ENCODE assay signal across 28 cellular contexts in genomic region chr13:110748271-110748670, GRCh38.
"Had no signal": no experiment of that assay in that cellular context is flagged by ENCODE, and none has a peak within 500 bp of the region (broad histone marks: within the 10 kb centered on the region; RNA-seq: fewer than 3 reads in every experiment).

No MANE protein-coding gene starts in this region.

- H3K4me1 Mint-ChIP-seq: stimulated activated effector memory CD8-positive, alpha-beta T cell treated with anti-CD3 and anti-CD28 coated beads, Interleukin-12 subunit alpha, Interleukin-12 subunit beta, amount 100 ng/mL, for 72 hours; stimulated activated memory B cell treated with anti-CD40 and anti-IgM and Interleukin-4, amounts not matched to agents 10 μg/mL and 1 μg/mL and 100 μg/mL, for 72 hours; stimulated activated naive B cell treated with anti-CD40 and anti-IgM and Interleukin-4, amounts not matched to agents 10 μg/mL and 1 μg/mL and 100 μg/mL, for 72 hours; stimulated activated naive CD8-positive, alpha-beta T cell treated with anti-CD3 and anti-CD28 coated beads, Interleukin-15, amount 100 ng/mL, for 72 hours had no signal

- H3K4me3 ChIP-seq: stomach, suprapubic skin, testis, thoracic aorta, thyroid gland, tibial artery, tibial nerve, transverse colon, upper lobe of left lung, upper lobe of right lung, uterus, vagina had no signal

- H3K36me3 ChIP-seq: stomach, suprapubic skin, thoracic aorta, thyroid gland, tibial artery, transverse colon, upper lobe of left lung, upper lobe of right lung, uterus, vagina had no signal

- FAIRE-seq: urothelium cell line had no signal

- H3K27ac ChIP-seq: stomach, suprapubic skin, testis, thoracic aorta, thyroid gland, tibial artery, tibial nerve, transverse colon, upper lobe of left lung, upper lobe of right lung, uterus, vagina had no signal

- H3K4me3 Mint-ChIP-seq: stimulated activated effector memory CD8-positive, alpha-beta T cell treated with anti-CD3 and anti-CD28 coated beads, Interleukin-12 subunit alpha, Interleukin-12 subunit beta, amount 100 ng/mL, for 72 hours; stimulated activated memory B cell treated with anti-CD40 and anti-IgM and Interleukin-4, amounts not matched to agents 10 μg/mL and 1 μg/mL and 100 μg/mL, for 72 hours; stimulated activated naive B cell treated with anti-CD40 and anti-IgM and Interleukin-4, amounts not matched to agents 10 μg/mL and 1 μg/mL and 100 μg/mL, for 72 hours; stimulated activated naive CD8-positive, alpha-beta T cell treated with anti-CD3 and anti-CD28 coated beads, Interleukin-15, amount 100 ng/mL, for 72 hours; stimulated activated naive CD8-positive, alpha-beta T cell treated with anti-CD3 and anti-CD28 coated beads, Interleukin-15, Interleukin-2, amounts not matched to agents 100 ng/mL and 50 ng/mL, for 24 hours; type B pancreatic cell had no signal

- H3K4me1 ChIP-seq: suprapubic skin, testis, thyroid gland, tibial artery, tibial nerve, transverse colon, upper lobe of left lung, upper lobe of right lung, uterus, vagina had no signal

- H3K36me3 Mint-ChIP-seq: stimulated activated effector memory CD8-positive, alpha-beta T cell treated with anti-CD3 and anti-CD28 coated beads, Interleukin-12 subunit alpha, Interleukin-12 subunit beta, amount 100 ng/mL, for 72 hours; type B pancreatic cell had no signal

- H3K27ac Mint-ChIP-seq: stimulated activated effector memory CD8-positive, alpha-beta T cell treated with anti-CD3 and anti-CD28 coated beads, Interleukin-12 subunit alpha, Interleukin-12 subunit beta, amount 100 ng/mL, for 72 hours; stimulated activated memory B cell treated with anti-CD40 and anti-IgM and Interleukin-4, amounts not matched to agents 10 μg/mL and 1 μg/mL and 100 μg/mL, for 72 hours; stimulated activated naive B cell treated with anti-CD40 and anti-IgM and Interleukin-4, amounts not matched to agents 10 μg/mL and 1 μg/mL and 100 μg/mL, for 72 hours; stimulated activated naive CD8-positive, alpha-beta T cell treated with anti-CD3 and anti-CD28 coated beads, Interleukin-15, amount 100 ng/mL, for 72 hours; stimulated activated naive CD8-positive, alpha-beta T cell treated with anti-CD3 and anti-CD28 coated beads, Interleukin-15, Interleukin-2, amounts not matched to agents 100 ng/mL and 50 ng/mL, for 24 hours; type B pancreatic cell had no signal

- H3K27me3 Mint-ChIP-seq: stimulated activated memory B cell treated with anti-CD40 and anti-IgM and Interleukin-4, amounts not matched to agents 10 μg/mL and 1 μg/mL and 100 μg/mL, for 72 hours; stimulated activated naive B cell treated with anti-CD40 and anti-IgM and Interleukin-4, amounts not matched to agents 10 μg/mL and 1 μg/mL and 100 μg/mL, for 72 hours; stimulated activated naive CD8-positive, alpha-beta T cell treated with anti-CD3 and anti-CD28 coated beads, Interleukin-15, amount 100 ng/mL, for 72 hours; stimulated activated naive CD8-positive, alpha-beta T cell treated with anti-CD3 and anti-CD28 coated beads, Interleukin-15, Interleukin-2, amounts not matched to agents 100 ng/mL and 50 ng/mL, for 24 hours; type B pancreatic cell had no signal

- DNase-seq: stimulated activated CD4-positive, alpha-beta T cell treated with anti-CD3 and anti-CD28 coated beads, Interleukin-2, amount 100 ng/mL, for 48 hours; stimulated activated CD4-positive, alpha-beta T cell treated with anti-CD3 and anti-CD28 coated beads, Interleukin-4, amount 100 ng/mL, for 1 hour; stimulated activated CD4-positive, alpha-beta T cell treated with anti-CD3 and anti-CD28 coated beads, Interleukin-4, amount 100 ng/mL, for 24 hours; stimulated activated CD4-positive, alpha-beta T cell treated with anti-CD3 and anti-CD28 coated beads, Interleukin-4, amount 100 ng/mL, for 4 hours; stimulated activated CD8-positive, alpha-beta memory T cell treated with anti-CD3 and anti-CD28 coated beads, Interleukin-4, amount 100 ng/mL, for 48 hours; stimulated activated naive B cell treated with anti-CD40 and anti-IgM and Interleukin-4, amounts not matched to agents 10 μg/mL and 1 μg/mL and 100 μg/mL, for 72 hours; stimulated activated naive CD4-positive, alpha-beta T cell; stimulated activated naive CD4-positive, alpha-beta T cell treated with Interleukin-2 at 50 U/mL for 16 hours; stimulated activated naive CD8-positive, alpha-beta T cell treated with anti-CD3 and anti-CD28 coated beads, Interleukin-15, amount 100 ng/mL, for 72 hours; stimulated activated naive CD8-positive, alpha-beta T cell treated with anti-CD3 and anti-CD28 coated beads, Interleukin-15, Interleukin-2, amounts not matched to agents 100 U/mL and 50 U/mL, for 24 hours; stomach; testis; thyroid gland; tibial artery; transverse colon; trophoblast cell; upper lobe of left lung; upper lobe of right lung; uterus had no signal

- H3K27me3 ChIP-seq: stomach, suprapubic skin, testis, thyroid gland, tibial artery, tibial nerve, transverse colon, upper lobe of left lung, upper lobe of right lung, uterus, vagina had no signal

- H3K9me3 ChIP-seq: suprapubic skin, testis, thoracic aorta, thyroid gland, transverse colon, upper lobe of right lung, uterus, vagina had no signal

- ATAC-seq: stimulated activated effector memory CD8-positive, alpha-beta T cell treated with anti-CD3 and anti-CD28 coated beads, Interleukin-12 subunit alpha, Interleukin-12 subunit beta, amount 100 ng/mL, for 72 hours; stimulated activated memory B cell treated with anti-CD40 and anti-IgM and Interleukin-4, amounts not matched to agents 10 μg/mL and 1 μg/mL and 100 μg/mL, for 72 hours; stimulated activated naive B cell treated with anti-CD40 and anti-IgM and Interleukin-4, amounts not matched to agents 10 μg/mL and 1 μg/mL and 100 μg/mL, for 72 hours; stimulated activated naive CD8-positive, alpha-beta T cell treated with anti-CD3 and anti-CD28 coated beads, Interleukin-15, amount 100 ng/mL, for 72 hours; stimulated activated naive CD8-positive, alpha-beta T cell treated with anti-CD3 and anti-CD28 coated beads, Interleukin-15, Interleukin-2, amounts not matched to agents 100 U/mL and 50 U/mL, for 24 hours; upper lobe of right lung had no signal
